Comparison of ENCODE assay signal across 13 cellular contexts in the genomic region with DNA sequence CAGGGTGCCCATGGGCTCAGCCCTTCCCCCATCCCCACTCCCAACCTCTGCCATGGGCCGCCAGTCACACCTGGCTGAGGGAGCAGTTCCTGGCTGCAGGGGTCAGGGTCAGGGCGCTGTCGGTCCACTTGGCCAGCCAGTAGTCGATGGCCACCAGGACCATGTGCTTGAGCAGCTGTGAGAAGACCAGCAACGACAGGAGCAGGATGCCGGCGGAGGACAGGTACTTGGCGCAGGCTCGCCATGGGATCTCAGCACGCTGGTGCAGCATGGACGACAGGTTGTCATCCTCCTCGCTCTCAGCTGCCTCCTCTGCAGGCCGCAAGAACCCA. TPM values are rescaled to one million over a fixed set of nuclear protein-coding genes. Genes with fewer than 3 reads are reported as not detected.
"Had no signal": no experiment of that assay in that cellular context is flagged by ENCODE, and none has a peak within 500 bp of the region (broad histone marks: within the 10 kb centered on the region; RNA-seq: fewer than 3 reads in every experiment).

No MANE protein-coding gene starts in this region.

- ATAC-seq: activated CD4-positive, alpha-beta T cell treated with anti-CD3 and anti-CD28 coated beads for 36 hours; left colon; naive thymus-derived CD4-positive, alpha-beta T cell; stimulated activated naive CD8-positive, alpha-beta T cell treated with anti-CD3 and anti-CD28 coated beads, Interleukin-15, amount 100 ng/mL, for 72 hours had no signal

- H3K27ac ChIP-seq: WERI-Rb-1 had no signal

- DNase-seq: activated CD4-positive, alpha-beta T cell treated with anti-CD3 and anti-CD28 coated beads for 36 hours; activated naive CD4-positive, alpha-beta T cell treated with anti-CD3 and anti-CD28 coated beads for 36 hours; endodermal cell; erythroblast; glutamatergic neuron; left colon; mammary epithelial cell; naive thymus-derived CD4-positive, alpha-beta T cell; stimulated activated CD4-positive, alpha-beta T cell treated with anti-CD3 and anti-CD28 coated beads, Interleukin-4, amount 100 ng/mL, for 24 hours; stimulated activated naive CD8-positive, alpha-beta T cell treated with anti-CD3 and anti-CD28 coated beads, Interleukin-15, amount 100 ng/mL, for 72 hours; T1000; WERI-Rb-1 had no signal

RNA-seq across cellular contexts. Expression of gene KCNJ11, which starts 18.3 kb away (rescaled TPM):
- total RNA-seq: mammary epithelial cell, SK-MEL-5 had no signal
- polyA plus RNA-seq: naive thymus-derived CD4-positive, alpha-beta T cell had no signal

RNA-seq across cellular contexts. Expression of gene NCR3LG1, which starts 55.2 kb away (rescaled TPM):
- polyA plus RNA-seq: naive thymus-derived CD4-positive, alpha-beta T cell had no signal
